Comparison of ENCODE assay signal across 1 cellular context in the genomic region with DNA sequence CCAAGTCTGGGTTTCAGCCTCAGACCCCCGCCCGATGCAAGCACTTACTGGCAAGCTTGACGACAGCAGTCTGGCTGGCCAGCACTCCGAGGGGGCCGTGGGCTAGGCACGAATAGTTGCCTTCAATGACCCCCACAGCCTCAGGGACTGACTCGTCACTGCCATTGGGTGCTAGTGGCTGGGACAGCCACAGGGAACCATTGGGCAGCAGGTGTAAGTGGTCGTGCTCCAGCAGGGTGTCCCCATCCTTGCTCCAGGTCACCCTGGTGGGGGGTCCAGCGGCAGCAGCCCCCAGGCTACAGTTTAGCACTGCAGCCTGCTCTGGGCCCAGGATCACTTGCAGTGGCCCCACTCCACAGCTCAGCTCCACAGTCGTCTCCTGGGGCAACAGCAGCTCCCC.
TF ChIP-seq lines count a peak whose summit lies in the region.

No MANE protein-coding gene starts in this region.

TF ChIP-seq in GM23338, 12 proteins besides CTCF, POLR2A, EP300 and RAD21 (continued from another document):
- TF ChIP-seq ZNF462 (CRISPR knock-in tag; IDR thresholded peaks at IDR 0.05): no peak
- no peak for TF ChIP-seq EZH2phosphoT487 (IDR thresholded peaks at IDR 0.05; ENCODE audit: unreplicated experiment)
- TF ChIP-seq EZH2 (IDR thresholded peaks at IDR 0.05; ENCODE audit: low read depth, unreplicated experiment): no peak
- TF ChIP-seq, protein P1, sequence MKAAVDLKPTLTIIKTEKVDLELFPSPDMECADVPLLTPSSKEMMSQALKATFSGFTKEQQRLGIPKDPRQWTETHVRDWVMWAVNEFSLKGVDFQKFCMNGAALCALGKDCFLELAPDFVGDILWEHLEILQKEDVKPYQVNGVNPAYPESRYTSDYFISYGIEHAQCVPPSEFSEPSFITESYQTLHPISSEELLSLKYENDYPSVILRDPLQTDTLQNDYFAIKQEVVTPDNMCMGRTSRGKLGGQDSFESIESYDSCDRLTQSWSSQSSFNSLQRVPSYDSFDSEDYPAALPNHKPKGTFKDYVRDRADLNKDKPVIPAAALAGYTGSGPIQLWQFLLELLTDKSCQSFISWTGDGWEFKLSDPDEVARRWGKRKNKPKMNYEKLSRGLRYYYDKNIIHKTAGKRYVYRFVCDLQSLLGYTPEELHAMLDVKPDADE (IDR thresholded peaks at IDR 0.05): no peak
- TF ChIP-seq ZNF331 (CRISPR knock-in tag; IDR thresholded peaks at IDR 0.05; ENCODE audit: low read depth): no peak
- TF ChIP-seq CREB1 (CRISPR knock-in tag; IDR thresholded peaks at IDR 0.05; ENCODE audit: low read depth): no peak
- TF ChIP-seq NANOG (IDR thresholded peaks at IDR 0.05; ENCODE audit: borderline replicate concordance): no peak
- no peak for TF ChIP-seq STAT1 (IDR thresholded peaks at IDR 0.05; ENCODE audit: unreplicated experiment)
- no peak for TF ChIP-seq REST (IDR thresholded peaks at IDR 0.05; ENCODE audit: unreplicated experiment)
- no peak for TF ChIP-seq JUNB (IDR thresholded peaks at IDR 0.05; ENCODE audit: unreplicated experiment)
